ENCODE assay signal across 19 cellular contexts in the genomic region with DNA sequence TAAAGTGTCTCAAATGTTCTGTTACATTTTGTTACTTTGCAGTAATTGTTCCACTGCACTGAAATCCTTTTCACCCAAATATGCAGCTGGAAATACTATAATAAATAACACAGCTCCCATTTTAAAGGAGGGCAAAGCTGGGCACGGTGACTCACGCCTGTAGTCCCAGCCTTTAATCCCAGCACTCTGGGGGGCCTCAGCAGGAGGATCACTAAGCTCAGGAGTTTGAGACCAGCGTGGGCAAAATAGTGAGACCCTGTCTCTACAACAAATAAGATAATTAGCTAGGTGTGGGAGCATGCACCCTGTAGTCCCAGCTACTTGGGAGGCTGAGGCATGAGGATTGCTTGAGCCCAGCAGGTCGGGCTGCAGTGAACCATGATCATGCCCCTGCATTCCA. TPM values are rescaled to one million over a fixed set of nuclear protein-coding genes. Genes with fewer than 3 reads are reported as not detected.
DNase-seq lines count a peak whose midpoint lies in the region; ATAC-seq and TF ChIP-seq lines count a peak whose summit lies in the region.
"Had no signal": no experiment of that assay in that cellular context is flagged by ENCODE, and none has a peak within 500 bp of the region (broad histone marks: within the 10 kb centered on the region; RNA-seq: fewer than 3 reads in every experiment).

No MANE protein-coding gene starts in this region.

- TF ChIP-seq CTCF in right atrium auricular region (IDR thresholded peaks at IDR 0.05), result no peak
- TF ChIP-seq CTCF in osteocyte (IDR thresholded peaks at IDR 0.05), result no peak
- no peak for TF ChIP-seq CTCF in BE2C (IDR thresholded peaks at IDR 0.05; ENCODE audit: low read depth, low read length)

- H3K9me3 Mint-ChIP-seq in osteocyte (ENCODE audit: unreplicated experiment), result no peaks in the 10 kb centered on the region
- H3K9me3 Mint-ChIP-seq: CD4-positive, CD25-positive, alpha-beta regulatory T cell; CD8-positive, alpha-beta memory T cell; GM23338 had no signal

- ATAC-seq in left cardiac atrium (no peak), SK-N-SH treated with all-trans-retinoic acid at 6 μM for 48 hours (no peak), HG03469 (IDR thresholded peaks at IDR 0.05; ENCODE audit: unreplicated experiment) (no peak)

- intact Hi-C loops in left cardiac atrium (cut with DNase I), result loop anchor here in 1 of 2 donors (10.0 kb wide), 1 partner anchor 62 kb away; the partner anchor contains the start of gene GPR18

- H3K36me3 Mint-ChIP-seq in osteocyte (ENCODE audit: unreplicated experiment), result no peaks in the 10 kb centered on the region
- H3K36me3 Mint-ChIP-seq: CD4-positive, CD25-positive, alpha-beta regulatory T cell; CD8-positive, alpha-beta memory T cell had no signal

- no peak overlapping the region for H3K27ac Mint-ChIP-seq in osteocyte (ENCODE audit: unreplicated experiment)
- H3K27ac Mint-ChIP-seq: B cell, GM23338 had no signal

- H3K4me1 ChIP-seq in right atrium auricular region (no peaks in the 10 kb centered on the region), BE2C (no peaks in the 10 kb centered on the region)

- H3K4me1 Mint-ChIP-seq in osteocyte (ENCODE audit: unreplicated experiment), result no peaks in the 10 kb centered on the region

- H3K4me3 ChIP-seq in right atrium auricular region (no peak overlapping the region), MG63 (no peak overlapping the region), BE2C (ENCODE audit: low read depth, low read length) (no peak overlapping the region)
- H3K4me3 ChIP-seq: GM23338 had no signal

- peak; percentile 16 for DNase-seq in right atrium auricular region (ENCODE audit: low spot score)
- no peak for DNase-seq in left cardiac atrium
- peak; percentile 50 for DNase-seq in MG63
- peak; percentile 54 for DNase-seq in osteocyte (ENCODE audit: extremely low spot score, unreplicated experiment)
- no peak for DNase-seq in BE2C
- DNase-seq: 8988T; C1 segment of cervical spinal cord; CD4-positive, CD25-positive, alpha-beta regulatory T cell; CD8-positive, alpha-beta memory T cell; COR-L47; DMS 273 treated with DMSO at 0.1 percent for 48 hours; DND-41; H7; IMR-90; KBM-7 had no signal

- no peak overlapping the region for H3K4me3 Mint-ChIP-seq in osteocyte (ENCODE audit: unreplicated experiment)
- H3K4me3 Mint-ChIP-seq: B cell; CD4-positive, CD25-positive, alpha-beta regulatory T cell; CD8-positive, alpha-beta memory T cell; GM23338 had no signal

- H3K27me3 ChIP-seq in right atrium auricular region (no peaks in the 10 kb centered on the region), MG63 (no peaks in the 10 kb centered on the region), BE2C (no peaks in the 10 kb centered on the region)

- peaks cover 4% of the 10 kb centered on the region for H3K27me3 Mint-ChIP-seq in osteocyte (ENCODE audit: unreplicated experiment)
- H3K27me3 Mint-ChIP-seq: B cell; CD4-positive, CD25-positive, alpha-beta regulatory T cell had no signal

- no peak overlapping the region for H3K27ac ChIP-seq in right atrium auricular region

- H3K36me3 ChIP-seq in right atrium auricular region (no peaks in the 10 kb centered on the region), MG63 (no peaks in the 10 kb centered on the region), BE2C (no peaks in the 10 kb centered on the region)

- H3K9me3 ChIP-seq in right atrium auricular region, result no peaks in the 10 kb centered on the region
- H3K9me3 ChIP-seq in MG63, result peaks cover 3% of the 10 kb centered on the region; the same call in 1 of the 2 replicates
- H3K9me3 ChIP-seq in BE2C, result no peaks in the 10 kb centered on the region

TF ChIP-seq in SK-N-SH treated with all-trans-retinoic acid at 6 μM for 48 hours, 23 proteins besides CTCF, POLR2A, EP300 and RAD21:
- TF ChIP-seq, protein P1, sequence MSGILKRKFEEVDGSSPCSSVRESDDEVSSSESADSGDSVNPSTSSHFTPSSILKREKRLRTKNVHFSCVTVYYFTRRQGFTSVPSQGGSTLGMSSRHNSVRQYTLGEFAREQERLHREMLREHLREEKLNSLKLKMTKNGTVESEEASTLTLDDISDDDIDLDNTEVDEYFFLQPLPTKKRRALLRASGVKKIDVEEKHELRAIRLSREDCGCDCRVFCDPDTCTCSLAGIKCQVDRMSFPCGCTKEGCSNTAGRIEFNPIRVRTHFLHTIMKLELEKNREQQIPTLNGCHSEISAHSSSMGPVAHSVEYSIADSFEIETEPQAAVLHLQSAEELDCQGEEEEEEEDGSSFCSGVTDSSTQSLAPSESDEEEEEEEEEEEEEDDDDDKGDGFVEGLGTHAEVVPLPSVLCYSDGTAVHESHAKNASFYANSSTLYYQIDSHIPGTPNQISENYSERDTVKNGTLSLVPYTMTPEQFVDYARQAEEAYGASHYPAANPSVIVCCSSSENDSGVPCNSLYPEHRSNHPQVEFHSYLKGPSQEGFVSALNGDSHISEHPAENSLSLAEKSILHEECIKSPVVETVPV (CRISPR knock-in tag; IDR thresholded peaks at IDR 0.05), result no peak
- TF ChIP-seq BACH2 (CRISPR knock-in tag; IDR thresholded peaks at IDR 0.05; ENCODE audit: borderline replicate concordance), result no peak
- TF ChIP-seq ISL1 (CRISPR knock-in tag; IDR thresholded peaks at IDR 0.05), result no peak
- no peak for TF ChIP-seq TCF4 (CRISPR knock-in tag; IDR thresholded peaks at IDR 0.05; ENCODE audit: borderline replicate concordance)
- TF ChIP-seq, protein P2, sequence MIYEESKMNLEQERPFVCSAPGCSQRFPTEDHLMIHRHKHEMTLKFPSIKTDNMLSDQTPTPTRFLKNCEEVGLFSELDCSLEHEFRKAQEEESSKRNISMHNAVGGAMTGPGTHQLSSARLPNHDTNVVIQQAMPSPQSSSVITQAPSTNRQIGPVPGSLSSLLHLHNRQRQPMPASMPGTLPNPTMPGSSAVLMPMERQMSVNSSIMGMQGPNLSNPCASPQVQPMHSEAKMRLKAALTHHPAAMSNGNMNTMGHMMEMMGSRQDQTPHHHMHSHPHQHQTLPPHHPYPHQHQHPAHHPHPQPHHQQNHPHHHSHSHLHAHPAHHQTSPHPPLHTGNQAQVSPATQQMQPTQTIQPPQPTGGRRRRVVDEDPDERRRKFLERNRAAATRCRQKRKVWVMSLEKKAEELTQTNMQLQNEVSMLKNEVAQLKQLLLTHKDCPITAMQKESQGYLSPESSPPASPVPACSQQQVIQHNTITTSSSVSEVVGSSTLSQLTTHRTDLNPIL (CRISPR knock-in tag; IDR thresholded peaks at IDR 0.05; ENCODE audit: low read depth), result no peak
- no peak for TF ChIP-seq TSHZ2 (CRISPR knock-in tag; IDR thresholded peaks at IDR 0.05)
- TF ChIP-seq SNAI2 (CRISPR knock-in tag; IDR thresholded peaks at IDR 0.05), result no peak
- TF ChIP-seq ZC3H10 (CRISPR knock-in tag; IDR thresholded peaks at IDR 0.05), result no peak

RNA-seq across cellular contexts. Expression of gene UBAC2, which starts 7.5 kb away (rescaled TPM):
- total RNA-seq in right atrium auricular region (10 to 100 TPM; 47.5 to 50.7 TPM), left cardiac atrium (10 to 100 TPM; 40.2 to 43.0 TPM), osteocyte (64.0 and 71.6 TPM in 2 replicates)
- 80.9 and 92.4 TPM in 2 replicates for total RNA-seq in MG63 (2014; rRNA removed; shearing (Covaris generic); ENCODE audit: low replicate concordance)
- 66.7 TPM for polyA plus RNA-seq in BE2C (2012; ENCODE audit: insufficient read depth, insufficient read length, low read depth)

Comparison
In these comparisons a context has a peak if more than half of its experiments do, and no peak if none do; other contexts are left out.
1. DNase-seq: peak in right atrium auricular region (single experiment), MG63 (single experiment) and osteocyte (single experiment); none in left cardiac atrium (single experiment) and BE2C (single experiment).